ENCODE assay signal across 8 cellular contexts in genomic region chr19:17555929-17556813, GRCh38. TPM values are rescaled to one million over a fixed set of nuclear protein-coding genes. Genes with fewer than 3 reads are reported as not detected.
DNase-seq lines count a peak whose midpoint lies in the region; ATAC-seq and TF ChIP-seq lines count a peak whose summit lies in the region.

No MANE protein-coding gene starts in this region.

- no peak for TF ChIP-seq CTCF in cardiac muscle cell (IDR thresholded peaks at IDR 0.05; ENCODE audit: low read depth, low read length)
- TF ChIP-seq CTCF in ovary (IDR thresholded peaks at IDR 0.05) = no peak

- TF ChIP-seq EP300 in ovary (IDR thresholded peaks at IDR 0.05) = no peak

- peak overlapping the region; percentile 85 for H3K4me3 ChIP-seq in cardiac muscle cell
- H3K4me3 ChIP-seq in ovary = peak overlapping the region; percentile 69

- H3K36me3 ChIP-seq in cardiac muscle cell = peaks cover 5% of the 10 kb centered on the region
- H3K36me3 ChIP-seq in ovary = no peaks in the 10 kb centered on the region

- H3K27me3 ChIP-seq in cardiac muscle cell (no peaks in the 10 kb centered on the region), ovary (no peaks in the 10 kb centered on the region)

- peak overlapping the region; percentile 84 for H3K27ac Mint-ChIP-seq in activated naive CD4-positive, alpha-beta T cell treated with anti-CD3 and anti-CD28 coated beads, Interleukin-2, amount 50 U/mL, for 72 hours

- 5 to 7% (median 5%) methylated on average over 37 to 46 of the region's 46 CpGs for WGBS in ovary, 3 donors

- no peaks in the 10 kb centered on the region for H3K4me1 ChIP-seq in cardiac muscle cell (ENCODE audit: low read depth)
- H3K4me1 ChIP-seq in ovary (ENCODE audit: insufficient read depth) = peaks cover 9% of the 10 kb centered on the region

- peak; percentile 41 for ATAC-seq in HG02840 (IDR thresholded peaks at IDR 0.05; ENCODE audit: low FRiP score, unreplicated experiment)
- peak; percentile 37 to 48 for ATAC-seq in activated naive CD4-positive, alpha-beta T cell treated with anti-CD3 and anti-CD28 coated beads, Interleukin-2, amount 50 U/mL, for 72 hours

- H3K9me3 Mint-ChIP-seq in activated naive CD4-positive, alpha-beta T cell treated with anti-CD3 and anti-CD28 coated beads, Interleukin-2, amount 50 U/mL, for 72 hours = no peaks in the 10 kb centered on the region

- TF ChIP-seq POLR2A in GM10847 (IDR thresholded peaks at IDR 0.05; ENCODE audit: extremely low read depth, insufficient read length) (peak; percentile 23), ovary (IDR thresholded peaks at IDR 0.05) (no peak)

- H3K9me3 ChIP-seq in cardiac muscle cell (ENCODE audit: low read depth) = no peaks in the 10 kb centered on the region
- no peaks in the 10 kb centered on the region for H3K9me3 ChIP-seq in ovary

- H3K27ac ChIP-seq in cardiac muscle cell (no peak overlapping the region), ovary (peak overlapping the region; percentile 31 to 72)

- DNase-seq in A172 (ENCODE audit: low spot score) (peak; percentile 65), NCI-H226 (peak; percentile 57), cardiac muscle cell (ENCODE audit: low read depth in 1 of 2, low spot score in 1 of 2) (peak; percentile 44 to 81), ovary (peak; percentile 53 to 77 (median 63)), NCI-H1694 treated with DMSO at 0.1 percent for 48 hours (lab: John Stamatoyannopoulos, UW) (no peak)
- DNase-seq in activated naive CD4-positive, alpha-beta T cell treated with anti-CD3 and anti-CD28 coated beads, Interleukin-2, amount 50 U/mL, for 72 hours (ENCODE audit: low spot score in 2 of 2) = peak; percentile 24 to 68

- intact Hi-C loops in ovary (cut with DNase I) = no loop called here

- H3K36me3 Mint-ChIP-seq in activated naive CD4-positive, alpha-beta T cell treated with anti-CD3 and anti-CD28 coated beads, Interleukin-2, amount 50 U/mL, for 72 hours = peaks cover 14 to 19% of the 10 kb centered on the region in 2 donors

RNA-seq across cellular contexts. Expression of gene COLGALT1, which starts 0.7 kb away (rescaled TPM):
- 161 and 173 TPM in 2 replicates for total RNA-seq in A172 (2014; rRNA removed; shearing (Covaris generic))
- total RNA-seq in activated naive CD4-positive, alpha-beta T cell treated with anti-CD3 and anti-CD28 coated beads, Interleukin-2, amount 50 U/mL, for 72 hours = 10 to 100 TPM; 39.2 to 64.7 TPM
- 62.9 and 93.5 TPM in 2 replicates for total RNA-seq in cardiac muscle cell
- 41.1 and 60.9 TPM in 2 replicates for polyA plus RNA-seq in cardiac muscle cell
- total RNA-seq in ovary = 10 to 100 TPM; 30.4 to 75.2 (median 45.2) TPM
- 10 to 100 TPM; 31.4 to 72.6 TPM for polyA plus RNA-seq in ovary

RNA-seq across cellular contexts. Expression of gene PGLS, which starts 44.7 kb away (rescaled TPM):
- 67.3 and 71.1 TPM in 2 replicates for total RNA-seq in A172 (2014; rRNA removed; shearing (Covaris generic))
- 10 to 100 TPM; 50.3 to 70.6 TPM for total RNA-seq in activated naive CD4-positive, alpha-beta T cell treated with anti-CD3 and anti-CD28 coated beads, Interleukin-2, amount 50 U/mL, for 72 hours
- total RNA-seq in cardiac muscle cell = 150 and 177 TPM in 2 replicates
- polyA plus RNA-seq in cardiac muscle cell = 116 and 118 TPM in 2 replicates
- total RNA-seq in ovary = 10 to 100 TPM; 43.9 to 93.0 (median 73.9) TPM
- polyA plus RNA-seq in ovary = 10 to 100 TPM; 11.0 to 72.3 TPM
